Comparison of ENCODE assay signal across 22 cellular contexts in genomic region chr9:88243736-88244135, GRCh38.
DNase-seq lines count a peak whose midpoint lies in the region; ATAC-seq, FAIRE-seq and TF ChIP-seq lines count a peak whose summit lies in the region.
"Had no signal": no experiment of that assay in that cellular context is flagged by ENCODE, and none has a peak within 500 bp of the region (broad histone marks: within the 10 kb centered on the region; RNA-seq: fewer than 3 reads in every experiment).

No MANE protein-coding gene starts in this region.

- TF ChIP-seq CTCF in kidney epithelial cell (IDR thresholded peaks at IDR 0.05; ENCODE audit: insufficient read depth, low read length, poor library complexity, severe bottlenecking) (no peak), mucosa of descending colon (IDR thresholded peaks at IDR 0.05) (no peak)

- H3K27me3 Mint-ChIP-seq in effector memory CD8-positive, alpha-beta T cell = peaks cover 53 to 60% of the 10 kb centered on the region in 2 donors

- ATAC-seq in mucosa of descending colon = peak; percentile 28
- ATAC-seq in effector memory CD8-positive, alpha-beta T cell (replicated peaks) = no peak
- no peak for ATAC-seq in GM21447 (IDR thresholded peaks at IDR 0.05; ENCODE audit: unreplicated experiment)
- ATAC-seq: Right ventricle myocardium inferior, SK-N-SH treated with all-trans-retinoic acid at 6 μM for 48 hours had no signal

- H3K9me3 ChIP-seq in mucosa of descending colon = no peaks in the 10 kb centered on the region
- H3K9me3 ChIP-seq: BLaER1 had no signal

- no peak overlapping the region for H3K27ac Mint-ChIP-seq in effector memory CD8-positive, alpha-beta T cell
- H3K27ac Mint-ChIP-seq: CD4-positive, CD25-positive, alpha-beta regulatory T cell had no signal

- FAIRE-seq in RCC 7860 (lab: Jason Lieb, UNC) = peak; percentile 81
- FAIRE-seq: G401.6 had no signal

- H3K4me1 Mint-ChIP-seq in effector memory CD8-positive, alpha-beta T cell (ENCODE audit: low read depth in 2 of 2) = peaks cover 2 to 4% of the 10 kb centered on the region in 2 donors

- H3K4me1 ChIP-seq in mucosa of descending colon (ENCODE audit: low read depth) = no peaks in the 10 kb centered on the region
- H3K4me1 ChIP-seq: BLaER1, SJCRH30 had no signal

- in situ Hi-C loops in ACHN (cut with HindIII; ENCODE audit: low pct_ligation_motif_present, low pct_unique_long_range_greater_than_20kb, low sequenced_read_pairs) = no loop called here

- DNase-seq in ACHN (peak; percentile 79), RCC 7860 (ENCODE audit: low spot score) (peak; percentile 82), kidney epithelial cell (ENCODE audit: low read depth) (peak; percentile 51), mucosa of descending colon (no peak), hypothalamus (lab: John Stamatoyannopoulos, UW) (no peak), NCI-H1092 (lab: John Stamatoyannopoulos, UW) (no peak)
- no peak for DNase-seq in effector memory CD8-positive, alpha-beta T cell
- DNase-seq: 8988T; CD4-positive, CD25-positive, alpha-beta regulatory T cell; DMS53; NCI-H1105; NCI-H1436 treated with DMSO at 0.1 percent for 48 hours; NCI-H187 treated with DMSO at 0.1 percent for 48 hours; NCI-H2107; NCI-H524; NCI-H774; SJCRH30 had no signal

- H3K27me3 ChIP-seq in kidney epithelial cell (ENCODE audit: control insufficient read depth, insufficient read depth, low read length) = no peaks in the 10 kb centered on the region
- H3K27me3 ChIP-seq: BLaER1, SJCRH30 had no signal

- H3K36me3 Mint-ChIP-seq in effector memory CD8-positive, alpha-beta T cell (ENCODE audit: insufficient read depth) = no peaks in the 10 kb centered on the region
- H3K36me3 Mint-ChIP-seq: CD4-positive, CD25-positive, alpha-beta regulatory T cell had no signal

- H3K4me3 Mint-ChIP-seq in effector memory CD8-positive, alpha-beta T cell = no peak overlapping the region
- H3K4me3 Mint-ChIP-seq: CD4-positive, CD25-positive, alpha-beta regulatory T cell had no signal

- H3K4me3 ChIP-seq in kidney epithelial cell (ENCODE audit: low read depth, low read length) = no peak overlapping the region
- H3K4me3 ChIP-seq in mucosa of descending colon = no peak overlapping the region
- H3K4me3 ChIP-seq: BLaER1, SJCRH30 had no signal

- intact Hi-C loops in mucosa of descending colon (cut with DNase I, micrococcal nuclease) = no loop called here

- H3K36me3 ChIP-seq in kidney epithelial cell (ENCODE audit: control insufficient read depth, insufficient read depth, low read length) (no peaks in the 10 kb centered on the region), mucosa of descending colon (ENCODE audit: low read depth) (no peaks in the 10 kb centered on the region)
- H3K36me3 ChIP-seq: BLaER1, SJCRH30 had no signal

- H3K9me3 Mint-ChIP-seq in effector memory CD8-positive, alpha-beta T cell = no peaks in the 10 kb centered on the region

Comparison
In these comparisons a context has a peak if more than half of its experiments do, and no peak if none do; other contexts are left out.
1. DNase-seq: peak in ACHN (single experiment), RCC 7860 (single experiment) and kidney epithelial cell (single experiment); none in mucosa of descending colon (0 of 3), hypothalamus (0 of 51), effector memory CD8-positive, alpha-beta T cell (0 of 3) and NCI-H1092 (single experiment).